Comparison of ENCODE assay signal across 15 cellular contexts in the genomic region with DNA sequence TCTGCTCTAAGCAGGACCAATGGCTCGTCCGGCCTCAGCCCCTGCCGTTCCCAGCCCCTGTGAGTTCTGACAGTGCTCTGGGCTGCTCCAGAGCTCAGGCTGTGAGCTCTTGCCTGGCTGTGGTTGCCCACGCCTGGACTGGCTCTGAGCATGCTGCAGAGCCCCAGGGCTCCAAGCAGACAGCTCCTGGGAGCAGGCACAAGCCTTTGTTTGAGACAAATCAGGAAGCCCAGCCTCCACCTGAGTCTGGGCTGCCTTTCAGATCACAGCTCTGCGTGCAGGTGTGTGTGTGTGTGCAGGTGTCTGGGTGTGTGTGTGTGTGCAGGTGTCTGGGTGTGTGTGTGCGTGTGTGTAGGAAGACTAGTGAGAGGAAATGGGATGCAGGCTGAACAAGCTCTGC. TPM values are rescaled to one million over a fixed set of nuclear protein-coding genes. Genes with fewer than 3 reads are reported as not detected.
DNase-seq lines count a peak whose midpoint lies in the region; ATAC-seq and TF ChIP-seq lines count a peak whose summit lies in the region.
"Had no signal": no experiment of that assay in that cellular context is flagged by ENCODE, and none has a peak within 500 bp of the region (broad histone marks: within the 10 kb centered on the region; RNA-seq: fewer than 3 reads in every experiment).

No MANE protein-coding gene starts in this region.

- DNase-seq in right atrium auricular region (ENCODE audit: low spot score): peak; percentile 46
- DNase-seq in heart right ventricle: no peak
- DNase-seq in NCI-H2196 treated with DMSO at 0.1 percent for 48 hours (lab: John Stamatoyannopoulos, UW; ENCODE audit: unreplicated experiment): peak; percentile 41
- peak; percentile 55 for DNase-seq in epithelial cell of esophagus (ENCODE audit: low read depth)
- no peak for DNase-seq in inferior parietal cortex (ENCODE audit: extremely low spot score)
- no peak for DNase-seq in progenitor cell of endocrine pancreas (ENCODE audit: low spot score, unreplicated experiment)
- no peak for DNase-seq in MV-4-11 (lab: John Stamatoyannopoulos, UW)
- DNase-seq in CD4-positive, alpha-beta T cell: no peak
- DNase-seq: activated naive CD8-positive, alpha-beta T cell treated with anti-CD3 and anti-CD28 coated beads for 36 hours; caudate nucleus; effector memory CD8-positive, alpha-beta T cell; immature natural killer cell; NCI-H2227 treated with DMSO at 0.1 percent for 48 hours; stimulated activated naive B cell treated with anti-CD40 and anti-IgM and Interleukin-4, amounts not matched to agents 10 μg/mL and 1 μg/mL and 100 μg/mL, for 72 hours had no signal

- POLR2A ChIA-PET in CD4-positive, alpha-beta T cell (lab: Charles Lee): no interaction called here

- TF ChIP-seq CTCF in right atrium auricular region (IDR thresholded peaks at IDR 0.05) (no peak), heart right ventricle (IDR thresholded peaks at IDR 0.05) (no peak), epithelial cell of esophagus (IDR thresholded peaks at IDR 0.05; ENCODE audit: insufficient read depth, low read depth, low read length, missing control alignments) (no peak), progenitor cell of endocrine pancreas (IDR thresholded peaks at IDR 0.05; ENCODE audit: unreplicated experiment) (no peak)
- TF ChIP-seq CTCF in CD4-positive, alpha-beta T cell (IDR thresholded peaks at IDR 0.05): no peak

- peaks cover 4% of the 10 kb centered on the region for H3K4me1 Mint-ChIP-seq in progenitor cell of endocrine pancreas (ENCODE audit: low read depth)
- peaks cover 6% of the 10 kb centered on the region for H3K4me1 Mint-ChIP-seq in CD4-positive, alpha-beta T cell (ENCODE audit: low read depth)

- H3K27me3 Mint-ChIP-seq in progenitor cell of endocrine pancreas: peaks cover 34% of the 10 kb centered on the region
- peaks cover 6% of the 10 kb centered on the region for H3K27me3 Mint-ChIP-seq in CD4-positive, alpha-beta T cell

- H3K9me3 ChIP-seq in right atrium auricular region: no peaks in the 10 kb centered on the region
- H3K9me3 ChIP-seq in heart right ventricle: no peaks in the 10 kb centered on the region
- H3K9me3 ChIP-seq in CD4-positive, alpha-beta T cell (ENCODE audit: control insufficient read depth, low read length): no peaks in the 10 kb centered on the region

- H3K4me1 ChIP-seq in right atrium auricular region (peaks cover 0 to 8% of the 10 kb centered on the region in 2 donors), heart right ventricle (peaks cover 0 to 17% (median 7%) of the 10 kb centered on the region in 9 donors)

- intact Hi-C loops in heart right ventricle (cut with DNase I): loop anchor here in 6 of 10 donors (5.0 to 10.0 kb wide), 6 partner anchors 301 to 861 kb away; partner anchors contain the start of gene PLXNA1 (in 2 of the 6)
- intact Hi-C loops in CD4-positive, alpha-beta T cell (cut with DNase I, micrococcal nuclease): no loop called here

- no peak for ATAC-seq in heart right ventricle
- ATAC-seq in CD4-positive, alpha-beta T cell (ENCODE audit: poor library complexity): no peak
- ATAC-seq: effector memory CD8-positive, alpha-beta T cell; stimulated activated naive B cell treated with anti-CD40 and anti-IgM and Interleukin-4, amounts not matched to agents 10 μg/mL and 1 μg/mL and 100 μg/mL, for 72 hours had no signal

- 83% methylated on average over 6 of the region's 6 CpGs for WGBS in heart right ventricle, 2 donors

- H3K27me3 ChIP-seq in right atrium auricular region: no peaks in the 10 kb centered on the region
- H3K27me3 ChIP-seq in heart right ventricle: peaks cover 0 to 10% (median 7%) of the 10 kb centered on the region in 7 donors
- H3K27me3 ChIP-seq in CD4-positive, alpha-beta T cell (ENCODE audit: control insufficient read depth, insufficient read depth, low read length): peaks cover 5% of the 10 kb centered on the region

- no peak overlapping the region for H3K27ac Mint-ChIP-seq in progenitor cell of endocrine pancreas
- no peak overlapping the region for H3K27ac Mint-ChIP-seq in CD4-positive, alpha-beta T cell
- H3K27ac Mint-ChIP-seq: activated naive CD8-positive, alpha-beta T cell treated with anti-CD3 and anti-CD28 coated beads for 36 hours; effector memory CD8-positive, alpha-beta T cell; immature natural killer cell; stimulated activated naive B cell treated with anti-CD40 and anti-IgM and Interleukin-4, amounts not matched to agents 10 μg/mL and 1 μg/mL and 100 μg/mL, for 72 hours had no signal

- no peaks in the 10 kb centered on the region for H3K9me3 Mint-ChIP-seq in progenitor cell of endocrine pancreas (ENCODE audit: low read depth)
- no peaks in the 10 kb centered on the region for H3K9me3 Mint-ChIP-seq in CD4-positive, alpha-beta T cell
- H3K9me3 Mint-ChIP-seq: activated naive CD8-positive, alpha-beta T cell treated with anti-CD3 and anti-CD28 coated beads for 36 hours; effector memory CD8-positive, alpha-beta T cell; immature natural killer cell had no signal

- H3K36me3 Mint-ChIP-seq in progenitor cell of endocrine pancreas (ENCODE audit: insufficient read depth): no peaks in the 10 kb centered on the region
- no peaks in the 10 kb centered on the region for H3K36me3 Mint-ChIP-seq in CD4-positive, alpha-beta T cell (ENCODE audit: low read depth)
- H3K36me3 Mint-ChIP-seq: activated naive CD8-positive, alpha-beta T cell treated with anti-CD3 and anti-CD28 coated beads for 36 hours; immature natural killer cell; stimulated activated naive B cell treated with anti-CD40 and anti-IgM and Interleukin-4, amounts not matched to agents 10 μg/mL and 1 μg/mL and 100 μg/mL, for 72 hours had no signal

- H3K4me3 Mint-ChIP-seq in progenitor cell of endocrine pancreas (ENCODE audit: low read depth): no peak overlapping the region
- no peak overlapping the region for H3K4me3 Mint-ChIP-seq in CD4-positive, alpha-beta T cell
- H3K4me3 Mint-ChIP-seq: activated naive CD8-positive, alpha-beta T cell treated with anti-CD3 and anti-CD28 coated beads for 36 hours; effector memory CD8-positive, alpha-beta T cell; immature natural killer cell; stimulated activated naive B cell treated with anti-CD40 and anti-IgM and Interleukin-4, amounts not matched to agents 10 μg/mL and 1 μg/mL and 100 μg/mL, for 72 hours had no signal

- no peaks in the 10 kb centered on the region for H3K36me3 ChIP-seq in right atrium auricular region
- H3K36me3 ChIP-seq in heart right ventricle: no peaks in the 10 kb centered on the region

- CTCF ChIA-PET in CD4-positive, alpha-beta T cell (lab: Charles Lee): no interaction called here

- H3K27ac ChIP-seq in right atrium auricular region: no peak overlapping the region
- H3K27ac ChIP-seq in heart right ventricle: no peak overlapping the region
- H3K27ac ChIP-seq in CD4-positive, alpha-beta T cell (ENCODE audit: low read depth, low read length): no peak overlapping the region
- H3K27ac ChIP-seq: RWPE1 had no signal

- no peak overlapping the region for H3K4me3 ChIP-seq in right atrium auricular region
- no peak overlapping the region for H3K4me3 ChIP-seq in heart right ventricle
- no peak overlapping the region for H3K4me3 ChIP-seq in epithelial cell of esophagus (ENCODE audit: low read length)

RNA-seq across cellular contexts. Expression of gene CHCHD6, which starts 20.5 kb away (rescaled TPM):
- 10 to 100 TPM in 1 of 2 donors, 1 to 10 TPM in 1; 8.4 to 10.9 TPM for total RNA-seq in right atrium auricular region
- 10 to 100 TPM in 6 of 10 donors, 1 to 10 TPM in 4; 5.2 to 15.8 (median 10.2) TPM for total RNA-seq in heart right ventricle
- 10 to 100 TPM in 1 of 2 donors, 1 to 10 TPM in 1; 9.9 to 27.0 TPM for polyA plus RNA-seq in heart right ventricle
- total RNA-seq in progenitor cell of endocrine pancreas: 30.2 and 32.8 TPM in 2 replicates
- 1 to 10 TPM; 8.7 to 9.3 TPM for total RNA-seq in CD4-positive, alpha-beta T cell

RNA-seq across cellular contexts. Expression of gene TXNRD3, which starts 28.6 kb away (rescaled TPM):
- total RNA-seq in right atrium auricular region: 1 to 10 TPM; 5.0 to 6.8 TPM
- total RNA-seq in heart right ventricle: 1 to 10 TPM; 4.7 to 7.8 (median 5.6) TPM
- 1 to 10 TPM; 2.1 to 5.0 TPM for polyA plus RNA-seq in heart right ventricle
- 12.9 and 14.4 TPM in 2 replicates for total RNA-seq in progenitor cell of endocrine pancreas
- total RNA-seq in CD4-positive, alpha-beta T cell: 1 to 10 TPM; 1.0 to 1.5 TPM

Comparison
In these comparisons a context has a peak if more than half of its experiments do, and no peak if none do; other contexts are left out.
1. DNase-seq: peak in right atrium auricular region (single experiment), NCI-H2196 treated with DMSO at 0.1 percent for 48 hours (single experiment) and epithelial cell of esophagus (single experiment); none in heart right ventricle (0 of 2), inferior parietal cortex (single experiment), progenitor cell of endocrine pancreas (single experiment), MV-4-11 (single experiment) and CD4-positive, alpha-beta T cell (0 of 10).
2. intact Hi-C loops: an anchor here in heart right ventricle (5.0 to 10.0 kb wide); none called in CD4-positive, alpha-beta T cell.